ENCODE assay signal across 1 cellular context in the genomic region with DNA sequence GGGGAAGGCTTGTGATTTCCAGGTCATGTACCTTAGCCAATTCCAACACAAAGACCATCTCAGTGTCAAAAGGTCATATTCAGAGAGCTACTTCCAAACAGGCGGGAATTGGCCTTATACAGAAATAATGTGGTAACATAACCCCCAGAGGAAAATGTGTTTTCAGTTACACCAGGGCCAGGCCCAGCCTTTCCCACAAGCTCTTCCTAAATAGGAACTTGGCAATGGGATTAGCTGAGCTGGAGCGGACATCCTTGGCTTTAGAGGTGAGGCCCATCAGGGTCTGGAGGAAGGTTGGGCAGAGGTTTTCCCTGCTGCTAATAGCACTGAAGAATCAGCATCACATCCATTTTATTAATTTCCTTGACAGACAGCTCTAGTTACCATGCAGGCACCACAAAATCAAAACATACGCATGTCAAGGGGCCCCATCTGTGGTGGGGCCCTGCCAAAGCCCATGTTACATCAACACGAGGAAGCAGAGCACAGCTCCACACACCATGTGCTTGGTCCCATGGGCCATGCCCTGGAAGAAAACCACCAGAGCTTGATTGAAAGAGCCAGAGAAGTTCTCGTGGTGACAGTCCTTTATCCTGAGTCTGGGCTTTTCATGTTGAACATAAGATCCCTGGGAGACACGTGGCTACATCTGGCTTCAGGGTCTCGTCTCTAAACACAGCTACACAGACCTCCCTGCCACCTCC.
A peak's percentile ranks its signal among the peaks of the same experiment; 100 is the strongest.
TF ChIP-seq lines count a peak whose summit lies in the region.

No MANE protein-coding gene starts in this region.

TF ChIP-seq in HepG2, 621 proteins besides CTCF, POLR2A, EP300 and RAD21:
- TF ChIP-seq ZNF468 (CRISPR knock-in tag; IDR thresholded peaks at IDR 0.05) (no peak), JDP2 (CRISPR knock-in tag; IDR thresholded peaks at IDR 0.05; ENCODE audit: borderline replicate concordance) (no peak), MNT (IDR thresholded peaks at IDR 0.05) (peak; percentile 81), ZKSCAN1 (IDR thresholded peaks at IDR 0.05; ENCODE audit: low read length) (no peak)
